19 cellular contexts compared by ENCODE assay signal in the genomic region with DNA sequence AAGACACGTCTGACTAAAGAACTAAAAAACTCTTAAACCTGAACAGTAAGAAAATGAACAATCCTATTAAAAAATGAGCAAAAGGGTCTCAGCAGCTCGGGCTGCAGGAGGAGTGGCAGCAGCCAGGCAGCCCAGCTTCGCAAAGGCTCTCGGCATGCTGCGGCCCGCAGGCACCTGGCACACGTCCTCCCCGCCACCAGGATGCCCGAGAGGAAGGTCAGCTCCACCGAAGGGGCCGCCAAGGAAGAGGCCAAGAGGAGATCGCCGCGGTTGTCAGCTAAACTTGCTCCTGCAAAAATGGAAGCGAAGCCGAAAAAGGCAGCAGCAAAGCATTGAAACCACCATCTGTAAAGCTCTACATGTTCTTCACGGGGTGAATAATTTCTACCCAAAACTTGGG.
DNase-seq lines count a peak whose midpoint lies in the region; ATAC-seq, FAIRE-seq and TF ChIP-seq lines count a peak whose summit lies in the region.
"Had no signal": no experiment of that assay in that cellular context is flagged by ENCODE, and none has a peak within 500 bp of the region (broad histone marks: within the 10 kb centered on the region; RNA-seq: fewer than 3 reads in every experiment).

No MANE protein-coding gene starts in this region.

- H3K27ac Mint-ChIP-seq in WTC11 = no peak overlapping the region
- no peak overlapping the region for H3K27ac Mint-ChIP-seq in activated CD4-positive, alpha-beta memory T cell treated with anti-CD3 and anti-CD28 coated beads, Interleukin-2, amount 10 ng/mL, durations not matched to agents 7 days and 5 days
- H3K27ac Mint-ChIP-seq: CD8-positive, alpha-beta T cell had no signal

- FAIRE-seq in GM12892 (lab: Jason Lieb, UNC) = no peak
- FAIRE-seq: A204.1, D721Med, HepG2 had no signal

- peak; percentile 52 for ATAC-seq in WTC11
- ATAC-seq: CD8-positive, alpha-beta T cell; HepG2 had no signal

- no peak overlapping the region for H2AFZ ChIP-seq in fibroblast of lung (ENCODE audit: low read length)

- H3K4me3 Mint-ChIP-seq in WTC11 = no peak overlapping the region
- no peak overlapping the region for H3K4me3 Mint-ChIP-seq in activated CD4-positive, alpha-beta memory T cell treated with anti-CD3 and anti-CD28 coated beads, Interleukin-2, amount 10 ng/mL, durations not matched to agents 7 days and 5 days
- H3K4me3 Mint-ChIP-seq: CD8-positive, alpha-beta T cell had no signal

- CTCF ChIA-PET in WTC11 (lab: Charles Lee) = interaction anchor here (0.6 kb wide), 1 partner anchor 138 kb away, joined by 3 read pairs; no protein-coding TSS in a partner anchor
- CTCF ChIA-PET in activated CD4-positive, alpha-beta memory T cell treated with anti-CD3 and anti-CD28 coated beads, Interleukin-2, amount 10 ng/mL, durations not matched to agents 7 days and 5 days (lab: Charles Lee) = no interaction called here

- H3K4me1 ChIP-seq in fibroblast of lung (ENCODE audit: control insufficient read depth, extremely low read depth, insufficient read depth, low read length) = no peaks in the 10 kb centered on the region
- H3K4me1 ChIP-seq: Peyer's patch had no signal

- 0 out of 2 replicates have a peak, but pooled peaks cover 4% of the 10 kb centered on the region for H3K36me3 Mint-ChIP-seq in WTC11
- H3K36me3 Mint-ChIP-seq in activated CD4-positive, alpha-beta memory T cell treated with anti-CD3 and anti-CD28 coated beads, Interleukin-2, amount 10 ng/mL, durations not matched to agents 7 days and 5 days (ENCODE audit: low read depth) = no peaks in the 10 kb centered on the region

- DNase-seq in G401 (ENCODE audit: low spot score) (peak; percentile 62), NCI-H2227 (lab: John Stamatoyannopoulos, UW; ENCODE audit: unreplicated experiment) (peak; percentile 42), WTC11 (ENCODE audit: low spot score) (peak; percentile 27), fibroblast of lung (ENCODE audit: low read depth in 2 of 2) (no peak), GM12892 (ENCODE audit: insufficient read length) (no peak), GM10266 (ENCODE audit: extremely low spot score) (no peak), T1000 (lab: John Stamatoyannopoulos, UW) (no peak)
- no peak for DNase-seq in activated CD4-positive, alpha-beta memory T cell treated with anti-CD3 and anti-CD28 coated beads, Interleukin-2, amount 10 ng/mL, durations not matched to agents 7 days and 5 days
- DNase-seq: CD8-positive, alpha-beta T cell; KG1; NCI-H1417 treated with DMSO at 0.1 percent for 48 hours; NCI-H187 treated with DMSO at 0.1 percent for 48 hours; NCI-H345; NCI-H524 treated with DMSO at 0.1 percent for 48 hours; Peyer's patch; Right ventricle myocardium superior had no signal

- H3K9ac ChIP-seq in fibroblast of lung (ENCODE audit: insufficient read depth, low read length) = no peak overlapping the region

- no peaks in the 10 kb centered on the region for H3K9me3 ChIP-seq in fibroblast of lung (ENCODE audit: control insufficient read depth, insufficient read depth, low read depth, low read length)
- H3K9me3 ChIP-seq: Peyer's patch had no signal

- in situ Hi-C loops in G401 (cut with HindIII; ENCODE audit: low sequenced_read_pairs) = no loop called here

- H3K4me2 ChIP-seq in fibroblast of lung (ENCODE audit: extremely low read depth, insufficient read depth, low read length) = peak overlapping the region; percentile 4

- TF ChIP-seq CTCF in WTC11 (IDR thresholded peaks at IDR 0.05) (no peak), fibroblast of lung (conservative IDR thresholded peaks at IDR 0.05 in 1 of 2, IDR thresholded peaks at IDR 0.05 in 1 of 2; ENCODE audit: low read depth in 1 of 2, low read length in 2 of 2) (no peak), GM10266 (IDR thresholded peaks at IDR 0.05; ENCODE audit: control insufficient read depth, insufficient read depth, low read depth, missing control alignments) (no peak)

- POLR2A ChIA-PET in WTC11 (lab: Charles Lee) = interaction anchor here (0.6 kb wide), 2 partner anchors 10 to 52 kb away, joined by 5 to 7 read pairs; no protein-coding TSS in a partner anchor
- POLR2A ChIA-PET in activated CD4-positive, alpha-beta memory T cell treated with anti-CD3 and anti-CD28 coated beads, Interleukin-2, amount 10 ng/mL, durations not matched to agents 7 days and 5 days (lab: Charles Lee) = no interaction called here

- no peak for TF ChIP-seq POLR2A in GM12892 (IDR thresholded peaks at IDR 0.05; ENCODE audit: low read depth, low read length)

- peak overlapping the region in 1 of 4 experiments; percentile 18 for H3K4me3 ChIP-seq in fibroblast of lung (replicated peaks in 1 of 4; ENCODE audit: control extremely low read depth in 1 of 4, insufficient read depth in 1 of 4, low read depth in 3 of 4, low read length in 4 of 4)
- H3K4me3 ChIP-seq: Peyer's patch had no signal

- H3K36me3 ChIP-seq in fibroblast of lung (ENCODE audit: control insufficient read depth, insufficient read depth, low read length) = no peaks in the 10 kb centered on the region
- H3K36me3 ChIP-seq: Peyer's patch had no signal

- no peak overlapping the region for H3K27ac ChIP-seq in fibroblast of lung (ENCODE audit: insufficient read depth, low read length)
- H3K27ac ChIP-seq: Peyer's patch had no signal

- H3K27me3 Mint-ChIP-seq in WTC11 (ENCODE audit: low read depth) = no peaks in the 10 kb centered on the region
- no peaks in the 10 kb centered on the region for H3K27me3 Mint-ChIP-seq in activated CD4-positive, alpha-beta memory T cell treated with anti-CD3 and anti-CD28 coated beads, Interleukin-2, amount 10 ng/mL, durations not matched to agents 7 days and 5 days

- H3K79me2 ChIP-seq in fibroblast of lung (ENCODE audit: control insufficient read depth, insufficient read depth, low read length) = no peaks in the 10 kb centered on the region

- H3K4me1 Mint-ChIP-seq in WTC11 = 0 out of 2 replicates have a peak, but pooled peaks cover 6% of the 10 kb centered on the region
- no peaks in the 10 kb centered on the region for H3K4me1 Mint-ChIP-seq in activated CD4-positive, alpha-beta memory T cell treated with anti-CD3 and anti-CD28 coated beads, Interleukin-2, amount 10 ng/mL, durations not matched to agents 7 days and 5 days

- H3K27me3 ChIP-seq in fibroblast of lung (ENCODE audit: control insufficient read depth, insufficient read depth, low read length) = no peaks in the 10 kb centered on the region
- H3K27me3 ChIP-seq: Peyer's patch had no signal

- peaks cover 6% of the 10 kb centered on the region for H3K9me3 Mint-ChIP-seq in WTC11
- no peaks in the 10 kb centered on the region for H3K9me3 Mint-ChIP-seq in activated CD4-positive, alpha-beta memory T cell treated with anti-CD3 and anti-CD28 coated beads, Interleukin-2, amount 10 ng/mL, durations not matched to agents 7 days and 5 days

- H4K20me1 ChIP-seq in fibroblast of lung (ENCODE audit: control insufficient read depth, extremely low read depth, insufficient read depth, low read length) = no peaks in the 10 kb centered on the region

TF ChIP-seq in WTC11, 78 proteins besides CTCF, POLR2A, EP300 and RAD21:
- TF ChIP-seq, protein P1, sequence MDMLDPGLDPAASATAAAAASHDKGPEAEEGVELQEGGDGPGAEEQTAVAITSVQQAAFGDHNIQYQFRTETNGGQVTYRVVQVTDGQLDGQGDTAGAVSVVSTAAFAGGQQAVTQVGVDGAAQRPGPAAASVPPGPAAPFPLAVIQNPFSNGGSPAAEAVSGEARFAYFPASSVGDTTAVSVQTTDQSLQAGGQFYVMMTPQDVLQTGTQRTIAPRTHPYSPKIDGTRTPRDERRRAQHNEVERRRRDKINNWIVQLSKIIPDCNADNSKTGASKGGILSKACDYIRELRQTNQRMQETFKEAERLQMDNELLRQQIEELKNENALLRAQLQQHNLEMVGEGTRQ (CRISPR knock-in tag; IDR thresholded peaks at IDR 0.05) = no peak

Comparison
In these comparisons a context has a peak if more than half of its experiments do, and no peak if none do; other contexts are left out.
1. DNase-seq: peak in G401 (single experiment), NCI-H2227 (single experiment) and WTC11 (single experiment); none in fibroblast of lung (0 of 2), GM12892 (single experiment), GM10266 (single experiment), T1000 (single experiment) and activated CD4-positive, alpha-beta memory T cell treated with anti-CD3 and anti-CD28 coated beads, Interleukin-2, amount 10 ng/mL, durations not matched to agents 7 days and 5 days (single experiment).